8 cellular contexts compared by ENCODE assay signal in genomic region chr6:45423111-45423900, GRCh38. TPM values are rescaled to one million over a fixed set of nuclear protein-coding genes. Genes with fewer than 3 reads are reported as not detected.
DNase-seq lines count a peak whose midpoint lies in the region; ATAC-seq and TF ChIP-seq lines count a peak whose summit lies in the region.

No MANE protein-coding gene starts in this region.

- H3K27ac Mint-ChIP-seq in central memory CD8-positive, alpha-beta T cell (ENCODE audit: low read depth), result peak overlapping the region; percentile 95

- H3K4me1 Mint-ChIP-seq in central memory CD8-positive, alpha-beta T cell, result peaks cover 50% of the 10 kb centered on the region

- no peak for TF ChIP-seq CTCF in left lung (IDR thresholded peaks at IDR 0.05)

- H3K27ac ChIP-seq in left lung, result peak overlapping the region; percentile 71 to 84

- H3K4me3 Mint-ChIP-seq in central memory CD8-positive, alpha-beta T cell, result peak overlapping the region; percentile 98

- no peaks in the 10 kb centered on the region for H3K9me3 Mint-ChIP-seq in central memory CD8-positive, alpha-beta T cell

- DNase-seq in EL (peak; percentile 56), RPMI7951 (ENCODE audit: low read depth) (peak; percentile 48), left lung (peak; percentile 47 to 88), dermis blood vessel endothelial cell (no peak)
- DNase-seq in central memory CD8-positive, alpha-beta T cell (ENCODE audit: low spot score in 2 of 2), result peak in 1 of 2 donors; percentile 14
- peak; percentile 22 for DNase-seq in stimulated activated CD8-positive, alpha-beta memory T cell treated with anti-CD3 and anti-CD28 coated beads, Interleukin-15, amount 100 ng/mL, for 24 hours (ENCODE audit: low read depth)

- ATAC-seq in central memory CD8-positive, alpha-beta T cell (replicated peaks; ENCODE audit: extremely low read depth, poor library complexity, severe bottlenecking), result peak; percentile 2
- ATAC-seq in left lung (peak; percentile 25), HG02870 (IDR thresholded peaks at IDR 0.05; ENCODE audit: unreplicated experiment) (no peak), GM19463 (IDR thresholded peaks at IDR 0.05; ENCODE audit: unreplicated experiment) (no peak)

- H3K27me3 Mint-ChIP-seq in central memory CD8-positive, alpha-beta T cell, result peaks cover 27% of the 10 kb centered on the region

- peaks cover 24 to 67% of the 10 kb centered on the region in 2 donors for H3K27me3 ChIP-seq in left lung

- no peaks in the 10 kb centered on the region for H3K9me3 ChIP-seq in left lung

- H3K4me1 ChIP-seq in left lung, result peaks cover 9 to 55% of the 10 kb centered on the region in 2 donors

- intact Hi-C loops in left lung (cut with DNase I), result loop anchor here in 1 of 2 donors (10.0 kb wide), 1 partner anchor 291 kb away; no protein-coding TSS in a partner anchor

- peak overlapping the region; percentile 55 to 69 for H3K4me3 ChIP-seq in left lung

- H3K36me3 ChIP-seq in left lung, result no peaks in the 10 kb centered on the region

- H3K36me3 Mint-ChIP-seq in central memory CD8-positive, alpha-beta T cell (ENCODE audit: insufficient read depth), result peaks cover 18% of the 10 kb centered on the region

RNA-seq across cellular contexts. Expression of gene SUPT3H, which starts 45.6 kb away (rescaled TPM):
- total RNA-seq in RPMI7951 (2014; rRNA removed; shearing (Covaris generic)), result 7.7 and 9.7 TPM in 2 replicates
- total RNA-seq in left lung, result 1 to 10 TPM; 4.7 to 5.4 TPM
- total RNA-seq in dermis blood vessel endothelial cell, result 5.4 and 6.5 TPM in 2 replicates

Comparison
In these comparisons a context has a peak if more than half of its experiments do, and no peak if none do; other contexts are left out.
1. ATAC-seq: peak in central memory CD8-positive, alpha-beta T cell (single experiment) and left lung (single experiment); none in HG02870 (single experiment) and GM19463 (single experiment).